Comparison of ENCODE assay signal across 1 cellular context in the genomic region with DNA sequence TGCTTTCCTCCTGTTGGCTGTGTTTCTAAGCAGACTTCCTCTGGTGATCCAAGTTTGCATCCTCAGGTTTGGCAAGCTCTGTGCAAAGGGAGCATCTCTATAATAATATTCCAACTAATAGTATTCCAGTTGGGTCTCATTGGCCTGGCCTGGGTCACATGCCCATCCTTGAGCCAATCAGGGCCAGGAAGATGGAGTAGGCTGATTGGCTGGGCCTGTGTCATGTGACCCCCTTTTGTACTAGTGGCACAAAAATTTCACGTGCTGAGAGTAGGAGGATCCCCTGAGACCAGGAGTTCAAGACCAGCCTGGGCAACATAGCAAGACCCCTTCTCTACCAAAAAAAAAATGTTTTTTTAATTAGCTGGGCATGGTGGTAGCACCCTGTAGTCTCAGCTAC.
TF ChIP-seq lines count a peak whose summit lies in the region.

No MANE protein-coding gene starts in this region.

TF ChIP-seq in WTC11, 78 proteins besides CTCF, POLR2A, EP300 and RAD21 (continued from another document):
- TF ChIP-seq, protein P1, sequence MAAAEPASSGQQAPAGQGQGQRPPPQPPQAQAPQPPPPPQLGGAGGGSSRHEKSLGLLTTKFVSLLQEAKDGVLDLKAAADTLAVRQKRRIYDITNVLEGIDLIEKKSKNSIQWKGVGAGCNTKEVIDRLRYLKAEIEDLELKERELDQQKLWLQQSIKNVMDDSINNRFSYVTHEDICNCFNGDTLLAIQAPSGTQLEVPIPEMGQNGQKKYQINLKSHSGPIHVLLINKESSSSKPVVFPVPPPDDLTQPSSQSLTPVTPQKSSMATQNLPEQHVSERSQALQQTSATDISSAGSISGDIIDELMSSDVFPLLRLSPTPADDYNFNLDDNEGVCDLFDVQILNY (CRISPR knock-in tag; IDR thresholded peaks at IDR 0.05), result no peak
TF ChIP-seq in WTC11: peak in this region for 2.
